In genomic region chr15:77504871-77505270, GRCh38 we compare ENCODE assay signal across 20 cellular contexts.
"Had no signal": no experiment of that assay in that cellular context is flagged by ENCODE, and none has a peak within 500 bp of the region (broad histone marks: within the 10 kb centered on the region; RNA-seq: fewer than 3 reads in every experiment).

No MANE protein-coding gene starts in this region.

- H3K9me3 Mint-ChIP-seq: activated B cell treated with CpG ODN at 0.5 μM for 24 hours; activated CD4-positive, alpha-beta memory T cell treated with anti-CD3 and anti-CD28 coated beads for 36 hours; activated CD4-positive, alpha-beta T cell treated with anti-CD3 and anti-CD28 coated beads, Interleukin-2, amount 10 ng/mL, durations not matched to agents 7 days and 5 days; activated naive CD4-positive, alpha-beta T cell treated with anti-CD3 and anti-CD28 coated beads, Interleukin-2, amount 10 ng/mL, durations not matched to agents 7 days and 5 days; activated naive CD8-positive, alpha-beta T cell treated with anti-CD3 and anti-CD28 coated beads for 36 hours; activated T-helper 17 cell treated with anti-CD3 and anti-CD28 coated beads, Interleukin-2, amount 50 U/mL, for 72 hours; T-helper 1 cell treated with Interleukin-12 subunit alpha and Interleukin-12 subunit beta and Interleukin-4 antibody, amounts not matched to agents 30 μg/mL and 1 μg/mL, for 36 hours had no signal

- H3K4me2 ChIP-seq: KMS-11 had no signal

- H3K36me3 ChIP-seq: breast epithelium, MG63, SJSA1 had no signal

- H3K27me3 ChIP-seq: breast epithelium, MG63, SJSA1 had no signal

- H3K27ac ChIP-seq: breast epithelium, KMS-11, SJSA1 had no signal

- H3K27ac Mint-ChIP-seq: activated B cell treated with CpG ODN at 0.5 μM for 24 hours; activated CD4-positive, alpha-beta memory T cell treated with anti-CD3 and anti-CD28 coated beads for 36 hours; activated CD4-positive, alpha-beta T cell treated with anti-CD3 and anti-CD28 coated beads, Interleukin-2, amount 10 ng/mL, durations not matched to agents 7 days and 5 days; activated naive CD4-positive, alpha-beta T cell treated with anti-CD3 and anti-CD28 coated beads, Interleukin-2, amount 10 ng/mL, durations not matched to agents 7 days and 5 days; activated naive CD8-positive, alpha-beta T cell treated with anti-CD3 and anti-CD28 coated beads for 36 hours; activated T-helper 17 cell treated with anti-CD3 and anti-CD28 coated beads, Interleukin-2, amount 50 U/mL, for 72 hours; T-helper 1 cell treated with Interleukin-12 subunit alpha and Interleukin-12 subunit beta and Interleukin-4 antibody, amounts not matched to agents 30 μg/mL and 1 μg/mL, for 36 hours had no signal

- H3K4me3 ChIP-seq: breast epithelium, MG63, SJSA1 had no signal

- H3K9ac ChIP-seq: KMS-11 had no signal

- H3K9me3 ChIP-seq: breast epithelium, MG63, SJSA1 had no signal

- H3K4me3 Mint-ChIP-seq: activated B cell treated with CpG ODN at 0.5 μM for 24 hours; activated CD4-positive, alpha-beta memory T cell treated with anti-CD3 and anti-CD28 coated beads for 36 hours; activated CD4-positive, alpha-beta T cell treated with anti-CD3 and anti-CD28 coated beads, Interleukin-2, amount 10 ng/mL, durations not matched to agents 7 days and 5 days; activated naive CD4-positive, alpha-beta T cell treated with anti-CD3 and anti-CD28 coated beads, Interleukin-2, amount 10 ng/mL, durations not matched to agents 7 days and 5 days; activated naive CD8-positive, alpha-beta T cell treated with anti-CD3 and anti-CD28 coated beads for 36 hours; activated T-helper 17 cell treated with anti-CD3 and anti-CD28 coated beads, Interleukin-2, amount 50 U/mL, for 72 hours; T-helper 1 cell treated with Interleukin-12 subunit alpha and Interleukin-12 subunit beta and Interleukin-4 antibody, amounts not matched to agents 30 μg/mL and 1 μg/mL, for 36 hours had no signal

- ATAC-seq: activated T-helper 17 cell treated with anti-CD3 and anti-CD28 coated beads, Interleukin-2, amount 50 U/mL, for 72 hours; SK-N-SH treated with all-trans-retinoic acid at 6 μM for 48 hours had no signal

- H3K36me3 Mint-ChIP-seq: activated CD4-positive, alpha-beta memory T cell treated with anti-CD3 and anti-CD28 coated beads for 36 hours; activated naive CD4-positive, alpha-beta T cell treated with anti-CD3 and anti-CD28 coated beads, Interleukin-2, amount 10 ng/mL, durations not matched to agents 7 days and 5 days; activated naive CD8-positive, alpha-beta T cell treated with anti-CD3 and anti-CD28 coated beads for 36 hours had no signal

- DNase-seq: activated B cell treated with CpG ODN at 0.5 μM for 24 hours; activated CD4-positive, alpha-beta memory T cell treated with anti-CD3 and anti-CD28 coated beads for 36 hours; activated CD4-positive, alpha-beta T cell treated with anti-CD3 and anti-CD28 coated beads for 1 hour; activated CD4-positive, alpha-beta T cell treated with anti-CD3 and anti-CD28 coated beads, Interleukin-2, amount 10 ng/mL, durations not matched to agents 7 days and 5 days; activated gamma-delta T cell treated with Interleukin-2 at 50 U/mL for 16 hours; activated naive CD4-positive, alpha-beta T cell treated with anti-CD3 and anti-CD28 coated beads, Interleukin-2, amount 10 ng/mL, durations not matched to agents 7 days and 5 days; activated naive CD8-positive, alpha-beta T cell treated with anti-CD3 and anti-CD28 coated beads for 36 hours; activated T-cell treated with anti-CD3 and anti-CD28 coated beads for 4 hours; activated T-cell treated with anti-CD3 and anti-CD28 coated beads, Interleukin-2, amount 50 U/mL, for 48 hours; central memory CD4-positive, alpha-beta T cell; MG63; NCI-H748 treated with DMSO at 0.1 percent for 48 hours; RPMI8226; SW 1271 had no signal

- H3K27me3 Mint-ChIP-seq: activated B cell treated with CpG ODN at 0.5 μM for 24 hours; activated CD4-positive, alpha-beta memory T cell treated with anti-CD3 and anti-CD28 coated beads for 36 hours; activated CD4-positive, alpha-beta T cell treated with anti-CD3 and anti-CD28 coated beads, Interleukin-2, amount 10 ng/mL, durations not matched to agents 7 days and 5 days; activated naive CD4-positive, alpha-beta T cell treated with anti-CD3 and anti-CD28 coated beads, Interleukin-2, amount 10 ng/mL, durations not matched to agents 7 days and 5 days; activated naive CD8-positive, alpha-beta T cell treated with anti-CD3 and anti-CD28 coated beads for 36 hours; activated T-helper 17 cell treated with anti-CD3 and anti-CD28 coated beads, Interleukin-2, amount 50 U/mL, for 72 hours had no signal
